Comparison of ENCODE assay signal across 18 cellular contexts in genomic region chr16:85151079-85151602, GRCh38. TPM values are rescaled to one million over a fixed set of nuclear protein-coding genes. Genes with fewer than 3 reads are reported as not detected.
DNase-seq lines count a peak whose midpoint lies in the region; ATAC-seq, FAIRE-seq and TF ChIP-seq lines count a peak whose summit lies in the region.
"Had no signal": no experiment of that assay in that cellular context is flagged by ENCODE, and none has a peak within 500 bp of the region (broad histone marks: within the 10 kb centered on the region; RNA-seq: fewer than 3 reads in every experiment).

No MANE protein-coding gene starts in this region.

- no peak for TF ChIP-seq EP300 in H1 (IDR thresholded peaks at IDR 0.05; ENCODE audit: borderline replicate concordance in 1 of 2, low read depth in 2 of 2, low read length in 2 of 2)

- POLR2A ChIA-PET in H1 (lab: Charles Lee; ENCODE audit: partially characterized antibody): no interaction called here

- H3K9ac ChIP-seq in H1 (replicated peaks in 1 of 4; ENCODE audit: extremely low read depth in 1 of 4, low read depth in 3 of 4, low read length in 3 of 4): no peak overlapping the region
- H3K9ac ChIP-seq: KMS-11 had no signal

- H3K4me1 ChIP-seq in heart left ventricle: peaks cover 12 to 75% (median 53%) of the 10 kb centered on the region in 12 donors
- H3K4me1 ChIP-seq in H1 (replicated peaks in 1 of 4; ENCODE audit: control insufficient read depth in 3 of 4, insufficient read depth in 4 of 4, low read length in 3 of 4): peaks cover 0 to 2% (median 0%) of the 10 kb centered on the region in 4 experiments; a peak in 2 of 7 replicates
- peaks cover 0 to 5% (median 0%) of the 10 kb centered on the region in 3 donors for H3K4me1 ChIP-seq in pancreas
- peaks cover 3 to 34% of the 10 kb centered on the region in 2 donors for H3K4me1 ChIP-seq in adrenal gland (replicated peaks in 1 of 2)

- H3K27me3 ChIP-seq in heart left ventricle (no peaks in the 10 kb centered on the region), H1 (replicated peaks in 1 of 4; ENCODE audit: control insufficient read depth in 3 of 4, extremely low read depth in 1 of 4, insufficient read depth in 3 of 4, low read length in 3 of 4) (no peaks in the 10 kb centered on the region), pancreas (no peaks in the 10 kb centered on the region), adrenal gland (no peaks in the 10 kb centered on the region)
- H3K27me3 ChIP-seq: Peyer's patch had no signal

- no peaks in the 10 kb centered on the region for H4K20me1 ChIP-seq in H1 (replicated peaks in 1 of 2; ENCODE audit: control insufficient read depth in 1 of 2, insufficient read depth in 2 of 2, low read length in 2 of 2)

- no peak overlapping the region for H4K5ac ChIP-seq in H1 (ENCODE audit: insufficient read length, low read depth, low read length)

- CTCF ChIA-PET in H1 (lab: Charles Lee; ENCODE audit: partially characterized antibody): no interaction called here

- H3K79me2 ChIP-seq in H1 (ENCODE audit: control insufficient read depth in 1 of 2, insufficient read depth in 2 of 2, low read length in 2 of 2): no peaks in the 10 kb centered on the region

- H3K56ac ChIP-seq in H1 (replicated peaks; ENCODE audit: insufficient read length, low read depth, low read length): no peak overlapping the region

- H4K91ac ChIP-seq in H1 (replicated peaks; ENCODE audit: insufficient read length, low read length): no peak overlapping the region

- no peak overlapping the region for H3K4ac ChIP-seq in H1 (replicated peaks; ENCODE audit: insufficient read length, low read depth, low read length)

- H3K27ac ChIP-seq in heart left ventricle (peak overlapping the region; percentile 44 to 98 (median 80)), H1 (ENCODE audit: low read depth, low read length) (no peak overlapping the region), pancreas (peak overlapping the region in 3 of 4 donors; percentile 31 to 44 (median 33)), adrenal gland (peak overlapping the region in 2 of 5 donors; percentile 71 to 76)
- H3K27ac ChIP-seq: KMS-11 had no signal

- H3K4me3 ChIP-seq in heart left ventricle (no peak overlapping the region), H1 (ENCODE audit: extremely low read depth in 1 of 4, insufficient read depth in 2 of 4, low read depth in 3 of 4, low read length in 4 of 4) (no peak overlapping the region), pancreas (no peak overlapping the region), adrenal gland (no peak overlapping the region)
- H3K4me3 ChIP-seq: Peyer's patch had no signal

- H3K4me2 ChIP-seq in H1 (ENCODE audit: insufficient read depth in 1 of 2, low read depth in 2 of 2, low read length in 2 of 2): no peak overlapping the region
- H3K4me2 ChIP-seq: KMS-11 had no signal

- no peak overlapping the region for H2BK5ac ChIP-seq in H1 (ENCODE audit: low read depth, low read length)

- H3K23ac ChIP-seq in H1 (ENCODE audit: insufficient read length): no peak overlapping the region

- no peak overlapping the region for H4K8ac ChIP-seq in H1 (ENCODE audit: extremely low read depth, insufficient read depth, low read length)

- H3K36me3 ChIP-seq in heart left ventricle (no peaks in the 10 kb centered on the region), H1 (ENCODE audit: control insufficient read depth in 2 of 4, insufficient read depth in 4 of 4, low read length in 3 of 4) (no peaks in the 10 kb centered on the region), pancreas (no peaks in the 10 kb centered on the region), adrenal gland (replicated peaks in 1 of 2) (no peaks in the 10 kb centered on the region)
- H3K36me3 ChIP-seq: Peyer's patch had no signal

- H3K14ac ChIP-seq in H1 (ENCODE audit: insufficient read length): no peak overlapping the region

- H2BK120ac ChIP-seq in H1 (replicated peaks; ENCODE audit: low read depth, low read length): no peak overlapping the region

- H3K18ac ChIP-seq in H1 (ENCODE audit: extremely low read depth, low read length): no peak overlapping the region

- no peak overlapping the region; the same call in 1 of the 2 replicates for H2BK12ac ChIP-seq in H1 (ENCODE audit: low read depth, low read length)

- H2AFZ ChIP-seq in H1 (ENCODE audit: low read length): no peak overlapping the region

- intact Hi-C loops in heart left ventricle (cut with DNase I): no loop called here
- intact Hi-C loops in left ventricle myocardium superior (cut with micrococcal nuclease): no loop called here
- intact Hi-C loops in pancreas (cut with DNase I): no loop called here
- intact Hi-C loops in adrenal gland (cut with DNase I): no loop called here

- DNase-seq in heart left ventricle: no peak
- no peak for DNase-seq in left ventricle myocardium superior
- no peak for DNase-seq in H1 (ENCODE audit: low read depth in 1 of 2, low spot score in 2 of 2)
- DNase-seq in pancreas: no peak
- no peak for DNase-seq in urothelium cell line (ENCODE audit: low spot score)
- DNase-seq in NCI-H526 treated with DMSO at 0.1 percent for 48 hours (lab: John Stamatoyannopoulos, UW): no peak
- DNase-seq in adrenal gland: no peak
- no peak for DNase-seq in NCI-H2171 treated with DMSO at 0.1 percent for 48 hours (lab: John Stamatoyannopoulos, UW)
- DNase-seq: activated CD4-positive, alpha-beta T cell treated with anti-CD3 and anti-CD28 coated beads, Interleukin-2, amount 50 U/mL, for 1 hour; NCI-H1417 treated with DMSO at 0.1 percent for 48 hours; stimulated activated CD4-positive, alpha-beta T cell treated with anti-CD3 and anti-CD28 coated beads, Interleukin-4, amount 100 ng/mL, for 1 hour had no signal

- H3K79me1 ChIP-seq in H1 (ENCODE audit: low read depth, low read length): no peaks in the 10 kb centered on the region

- TF ChIP-seq CTCF in heart left ventricle (IDR thresholded peaks at IDR 0.05) (no peak), H1 (IDR thresholded peaks at IDR 0.05; ENCODE audit: control extremely low read depth in 1 of 3, insufficient read depth in 1 of 3, low read depth in 1 of 3, low read length in 3 of 3) (no peak), pancreas (IDR thresholded peaks at IDR 0.05) (no peak), adrenal gland (IDR thresholded peaks at IDR 0.05) (no peak)

- FAIRE-seq in H1 (lab: Jason Lieb, UNC): no peak
- no peak for FAIRE-seq in pancreas (lab: Jason Lieb, UNC)
- FAIRE-seq in urothelium cell line (lab: Jason Lieb, UNC): peak; percentile 23
- FAIRE-seq: D721Med had no signal

- ATAC-seq in heart left ventricle (no peak), left ventricle myocardium superior (no peak), pancreas (peak in 1 of 4 donors; percentile 2)

- no peak for TF ChIP-seq POLR2A in heart left ventricle (IDR thresholded peaks at IDR 0.05)
- no peak for TF ChIP-seq POLR2A in H1 (IDR thresholded peaks at IDR 0.05; ENCODE audit: control extremely low read depth in 1 of 2, low read depth in 2 of 2, low read length in 2 of 2)
- no peak for TF ChIP-seq POLR2A in adrenal gland (IDR thresholded peaks at IDR 0.05)

- H2BK15ac ChIP-seq in H1 (ENCODE audit: low read length): no peak overlapping the region

- H3K23me2 ChIP-seq in H1 (ENCODE audit: low read depth, low read length): 0 out of 2 replicates have a peak, but pooled peaks cover 3% of the 10 kb centered on the region

- H2AK5ac ChIP-seq in H1 (ENCODE audit: low read depth, low read length): 0 out of 2 replicates have a peak overlapping the region, but pooled peaks have one; percentile 13

- no peak for TF ChIP-seq RAD21 in H1 (IDR thresholded peaks at IDR 0.05 in 1 of 2, conservative IDR thresholded peaks at IDR 0.05 in 1 of 2; ENCODE audit: low read depth in 2 of 2, low read length in 2 of 2)

- WGBS in heart left ventricle, 4 donors: 72 to 78% (median 76%) methylated on average over 9 to 11 of the region's 11 CpGs
- 81% methylated on average over 11 of the region's 11 CpGs; no CpG with 5 or more reads in 1 of the 2 experiments for WGBS in H1 (ENCODE audit: extremely low coverage in 1 of 2, insufficient coverage in 1 of 2, insufficient read length in 1 of 2, insufficient replicate concordance in 2 of 2, low coverage in 1 of 2, low lambda C conversion rate in 2 of 2, missing lambda C conversion rate in 1 of 2), 2 experiments
- WGBS in pancreas, 2 donors: 84 to 86% methylated on average over 9 to 11 of the region's 11 CpGs
- WGBS in adrenal gland, 4 donors: 70 to 79% (median 76%) methylated on average over 9 to 11 of the region's 11 CpGs

- H3K9me3 ChIP-seq in heart left ventricle: no peaks in the 10 kb centered on the region
- H3K9me3 ChIP-seq in H1 (ENCODE audit: insufficient read depth in 2 of 2, low read depth in 1 of 2, low read length in 1 of 2): no peaks in the 10 kb centered on the region
- H3K9me3 ChIP-seq in pancreas: no peaks in the 10 kb centered on the region
- H3K9me3 ChIP-seq in adrenal gland (replicated peaks in 1 of 3): no peaks in the 10 kb centered on the region
- H3K9me3 ChIP-seq: Peyer's patch had no signal

- H2BK20ac ChIP-seq in H1 (ENCODE audit: low read length): no peak overlapping the region

TF ChIP-seq in H1, 55 proteins besides CTCF, POLR2A, EP300 and RAD21 (continues in another document):
- no peak for TF ChIP-seq CTBP2 (IDR thresholded peaks at IDR 0.05; ENCODE audit: borderline replicate concordance, insufficient read depth, insufficient read length, low read length)
- no peak for TF ChIP-seq SUZ12 (IDR thresholded peaks at IDR 0.05; ENCODE audit: low read length)
- no peak for TF ChIP-seq JUN (IDR thresholded peaks at IDR 0.05; ENCODE audit: low read depth, low read length)
- TF ChIP-seq E2F6 (IDR thresholded peaks at IDR 0.05): no peak

RNA-seq across cellular contexts. Expression of gene CIBAR2, which starts 38.9 kb away (rescaled TPM):
- total RNA-seq in heart left ventricle (not detected), left ventricle myocardium superior (not detected), pancreas (not detected), adrenal gland (1 to 10 TPM in 1 of 8 donors, under 1 TPM in 3, not detected in 4; 0.30 to 1.2 (median 0.47) TPM)
- polyA plus RNA-seq in heart left ventricle (not detected), H1 (2011; rRNA removed) (0.06 and 0.18 TPM in 2 replicates), pancreas (under 1 TPM in 1 of 2 donors, not detected in 1; 0.05 TPM), adrenal gland (1 to 10 TPM in 2 of 3 donors, under 1 TPM in 1; 0.91 to 2.6 (median 1.7) TPM)
- not detected in 2 replicates for total RNA-seq in H1 (2021; fragmentation: NEBNext Ultra II Directional; extraction: Animal tissue kit (Norgen Biotek cat#: 25700))
- polyA plus RNA-seq in H1 (2011; cell fraction: cytosol; rRNA removed): 0.12 TPM
- 0.23 TPM for polyA plus RNA-seq in H1 (2011; cell fraction: nucleus; rRNA removed)
- 0.15 to 0.29 TPM in 2 of 4 replicates, not detected in the others for polyA plus RNA-seq in H1 (2012, experiment 1 of 2)
- 0.42 TPM for polyA plus RNA-seq in H1 (2012, experiment 2 of 2)
- polyA plus RNA-seq in H1 (2013, experiment 1 of 2): 0.06 TPM
- polyA plus RNA-seq in H1 (2013, experiment 2 of 2): 0.02 TPM
- polyA minus RNA-seq in H1 (2011; rRNA and poly(A)+ RNA removed): 0.17 TPM in 1 of 2 replicates, not detected in the other
- polyA minus RNA-seq in H1 (2011; cell fraction: cytosol; rRNA and poly(A)+ RNA removed): not detected
- not detected for polyA minus RNA-seq in H1 (2011; cell fraction: nucleus; rRNA and poly(A)+ RNA removed)
- total RNA-seq: fibroblast of villous mesenchyme; H7; Peyer's patch; pulmonary artery endothelial cell; T-helper 2 cell treated with Interferon-gamma antibody and Interleukin-4, amounts not matched to agents 100 ng/mL and 5 ng/mL, for 36 hours had no signal
